In the genomic region with DNA sequence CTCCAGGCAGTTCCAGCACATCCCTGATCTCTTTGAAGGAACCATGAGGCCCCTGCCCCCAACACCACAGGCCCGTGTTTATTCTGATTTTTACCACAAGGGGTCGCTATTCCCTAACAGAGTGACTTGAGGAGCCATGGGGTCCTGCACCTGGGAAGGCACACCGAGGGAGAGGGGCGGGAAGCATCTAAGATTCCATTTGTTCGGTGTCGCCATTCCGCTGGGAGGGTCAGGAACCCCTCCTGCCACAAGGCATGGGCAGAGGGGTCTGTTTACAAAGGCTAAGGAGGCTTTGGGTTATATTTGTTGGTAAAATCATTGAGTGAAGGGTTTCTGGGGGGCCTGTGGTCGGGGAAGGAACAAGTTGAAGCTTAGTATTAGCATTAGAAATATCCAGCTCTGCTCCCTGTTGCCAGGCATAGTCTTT, we compare ENCODE assay signal across 8 cellular contexts.
DNase-seq lines count a peak whose midpoint lies in the region; ATAC-seq, FAIRE-seq and TF ChIP-seq lines count a peak whose summit lies in the region.

No MANE protein-coding gene starts in this region.

- H3K27me3 ChIP-seq in lower lobe of right lung (ENCODE audit: low read depth), result no peaks in the 10 kb centered on the region

- TF ChIP-seq CTCF in lower lobe of right lung (IDR thresholded peaks at IDR 0.05), result peak; percentile 77

- H3K9me3 ChIP-seq in lower lobe of right lung, result no peaks in the 10 kb centered on the region

- peak; percentile 83 for DNase-seq in AG20443 (ENCODE audit: low spot score)
- DNase-seq in GM19239 (ENCODE audit: insufficient read length, low spot score), result peak; percentile 66
- peak; percentile 73 to 82 for DNase-seq in NCI-H524 (lab: John Stamatoyannopoulos, UW)
- peak; percentile 67 for DNase-seq in activated CD4-positive, alpha-beta T cell treated with anti-CD3 and anti-CD28 coated beads, Interleukin-2, amount 10 ng/mL, durations not matched to agents 7 days and 5 days
- DNase-seq in dedifferentiated amniotic fluid mesenchymal stem cell (ENCODE audit: extremely low spot score), result peak; percentile 60
- DNase-seq in lower lobe of right lung, result no peak
- DNase-seq in stimulated activated CD8-positive, alpha-beta memory T cell treated with anti-CD3 and anti-CD28 coated beads, Interleukin-15, amount 100 ng/mL, for 48 hours (ENCODE audit: low read depth in 2 of 2), result peak; percentile 5 to 23

- H3K4me1 ChIP-seq in lower lobe of right lung, result no peaks in the 10 kb centered on the region

- intact Hi-C loops in lower lobe of right lung (cut with DNase I), result no loop called here

- H3K4me3 ChIP-seq in lower lobe of right lung, result no peak overlapping the region

- no peak overlapping the region for H3K4me3 Mint-ChIP-seq in activated CD4-positive, alpha-beta T cell treated with anti-CD3 and anti-CD28 coated beads, Interleukin-2, amount 10 ng/mL, durations not matched to agents 7 days and 5 days

- POLR2A ChIA-PET in activated CD4-positive, alpha-beta T cell treated with anti-CD3 and anti-CD28 coated beads, Interleukin-2, amount 10 ng/mL, durations not matched to agents 7 days and 5 days (lab: Charles Lee), result no interaction called here

- ATAC-seq in lower lobe of right lung, result peak; percentile 71
- ATAC-seq in HG03108 (IDR thresholded peaks at IDR 0.05; ENCODE audit: unreplicated experiment), result no peak

- H3K27ac ChIP-seq in lower lobe of right lung, result no peak overlapping the region

- H3K27ac Mint-ChIP-seq in activated CD4-positive, alpha-beta T cell treated with anti-CD3 and anti-CD28 coated beads, Interleukin-2, amount 10 ng/mL, durations not matched to agents 7 days and 5 days, result no peak overlapping the region

- H3K4me1 Mint-ChIP-seq in activated CD4-positive, alpha-beta T cell treated with anti-CD3 and anti-CD28 coated beads, Interleukin-2, amount 10 ng/mL, durations not matched to agents 7 days and 5 days, result peaks cover 2% of the 10 kb centered on the region

- H3K9me3 Mint-ChIP-seq in activated CD4-positive, alpha-beta T cell treated with anti-CD3 and anti-CD28 coated beads, Interleukin-2, amount 10 ng/mL, durations not matched to agents 7 days and 5 days, result no peaks in the 10 kb centered on the region

- CTCF ChIA-PET in activated CD4-positive, alpha-beta T cell treated with anti-CD3 and anti-CD28 coated beads, Interleukin-2, amount 10 ng/mL, durations not matched to agents 7 days and 5 days (lab: Charles Lee), result interaction anchor here (0.6 to 1.6 kb wide), 9 partner anchors 9 to 1214 kb away, joined by 3 to 6 read pairs (median 4); no protein-coding TSS in a partner anchor

- H3K36me3 Mint-ChIP-seq in activated CD4-positive, alpha-beta T cell treated with anti-CD3 and anti-CD28 coated beads, Interleukin-2, amount 10 ng/mL, durations not matched to agents 7 days and 5 days (ENCODE audit: low read depth), result no peaks in the 10 kb centered on the region

- H3K36me3 ChIP-seq in lower lobe of right lung, result no peaks in the 10 kb centered on the region

- FAIRE-seq in GM19239 (lab: Jason Lieb, UNC), result peak; percentile 83

- H3K27me3 Mint-ChIP-seq in activated CD4-positive, alpha-beta T cell treated with anti-CD3 and anti-CD28 coated beads, Interleukin-2, amount 10 ng/mL, durations not matched to agents 7 days and 5 days, result no peaks in the 10 kb centered on the region
